Comparison of ENCODE assay signal across 8 cellular contexts in genomic region chr3:194204036-194204792, GRCh38.
DNase-seq lines count a peak whose midpoint lies in the region; ATAC-seq and TF ChIP-seq lines count a peak whose summit lies in the region.

No MANE protein-coding gene starts in this region.

- 0 out of 4 replicates have a peak, but pooled peaks have one; percentile 11 to 13 for TF ChIP-seq CTCF in GM23338 (conservative IDR thresholded peaks at IDR 0.05; ENCODE audit: low read depth in 2 of 2)

- H2AFZ ChIP-seq in GM23338, result peak overlapping the region; percentile 97

- H3K4me3 ChIP-seq in GM23338, result peak overlapping the region; percentile 65
- H3K4me3 ChIP-seq in iPS-11a (ENCODE audit: low read depth, low read length), result peak overlapping the region; percentile 18
- H3K4me3 ChIP-seq in MG63, result no peak overlapping the region

- no peaks in the 10 kb centered on the region for H3F3A ChIP-seq in GM23338 (replicated peaks; ENCODE audit: low read depth)

- H3K27me3 ChIP-seq in GM23338 (ENCODE audit: insufficient read depth), result peaks cover 32% of the 10 kb centered on the region
- no peaks in the 10 kb centered on the region for H3K27me3 ChIP-seq in MG63

- no peaks in the 10 kb centered on the region for H3K36me3 Mint-ChIP-seq in GM23338 (ENCODE audit: low read depth)

- no peaks in the 10 kb centered on the region for H3K9me3 ChIP-seq in MG63

- H3K4me1 Mint-ChIP-seq in GM23338, result peaks cover 32% of the 10 kb centered on the region

- ATAC-seq in GM23338, result peak; percentile 81

- H3K27me3 Mint-ChIP-seq in GM23338 (ENCODE audit: insufficient read depth, low read depth, poor library complexity), result peaks cover 20% of the 10 kb centered on the region

- H3K36me3 ChIP-seq in GM23338 (ENCODE audit: insufficient read depth) (no peaks in the 10 kb centered on the region), MG63 (no peaks in the 10 kb centered on the region)

- no peaks in the 10 kb centered on the region for H4K20me1 ChIP-seq in GM23338 (replicated peaks; ENCODE audit: insufficient read depth)

- no peak overlapping the region for H3K27ac Mint-ChIP-seq in GM23338

- no peaks in the 10 kb centered on the region for H3K9me2 ChIP-seq in GM23338 (ENCODE audit: insufficient read depth)

- no peak overlapping the region for H3K27ac ChIP-seq in GM23338 (ENCODE audit: low read depth)

- no peaks in the 10 kb centered on the region for H3K79me2 ChIP-seq in GM23338 (replicated peaks; ENCODE audit: insufficient read depth)

- peak overlapping the region; percentile 70 for H3K4me3 Mint-ChIP-seq in GM23338

- no peaks in the 10 kb centered on the region; the same call in 2 of the 3 replicates for H3K9me3 Mint-ChIP-seq in GM23338

- DNase-seq in COLO668 (lab: John Stamatoyannopoulos, UW; ENCODE audit: unreplicated experiment) (peak; percentile 72), GM23338 (ENCODE audit: low spot score) (peak; percentile 57), MG63 (no peak), NCI-H226 (no peak)
- DNase-seq in activated CD4-positive, alpha-beta T cell treated with anti-CD3 and anti-CD28 coated beads, Interleukin-2, amount 50 U/mL, for 48 hours, result peak; percentile 9 to 16
- DNase-seq in stimulated activated CD8-positive, alpha-beta memory T cell treated with anti-CD3 and anti-CD28 coated beads, Interleukin-4, amount 100 ng/mL, for 48 hours, result peak; percentile 30
- DNase-seq in activated effector memory CD4-positive, alpha-beta T cell treated with Interleukin-2 at 50 U/mL for 16 hours, result no peak

- peaks cover 24% of the 10 kb centered on the region for H3K4me1 ChIP-seq in GM23338 (ENCODE audit: insufficient read depth)

- H3K4me2 ChIP-seq in GM23338, result peak overlapping the region; percentile 90

TF ChIP-seq in GM23338, 12 proteins besides CTCF, POLR2A, EP300 and RAD21:
- no peak for TF ChIP-seq ZNF331 (CRISPR knock-in tag; IDR thresholded peaks at IDR 0.05; ENCODE audit: low read depth)
- no peak for TF ChIP-seq STAT1 (IDR thresholded peaks at IDR 0.05; ENCODE audit: unreplicated experiment)
- TF ChIP-seq JUNB (IDR thresholded peaks at IDR 0.05; ENCODE audit: unreplicated experiment), result no peak
- TF ChIP-seq CREB1 (CRISPR knock-in tag; IDR thresholded peaks at IDR 0.05; ENCODE audit: low read depth), result no peak
- TF ChIP-seq POLR2AphosphoS5 (IDR thresholded peaks at IDR 0.05; ENCODE audit: low read depth), result no peak
- no peak for TF ChIP-seq NANOG (IDR thresholded peaks at IDR 0.05; ENCODE audit: borderline replicate concordance)
- no peak for TF ChIP-seq ZNF114 (CRISPR knock-in tag; IDR thresholded peaks at IDR 0.05)
- no peak for TF ChIP-seq ETS1 (IDR thresholded peaks at IDR 0.05)
- TF ChIP-seq REST (IDR thresholded peaks at IDR 0.05; ENCODE audit: unreplicated experiment), result no peak
- no peak for TF ChIP-seq EZH2phosphoT487 (IDR thresholded peaks at IDR 0.05; ENCODE audit: unreplicated experiment)
- no peak for TF ChIP-seq EZH2 (IDR thresholded peaks at IDR 0.05; ENCODE audit: low read depth, unreplicated experiment)
- no peak for TF ChIP-seq ZNF462 (CRISPR knock-in tag; IDR thresholded peaks at IDR 0.05)

Comparison
In these comparisons a context has a peak if more than half of its experiments do, and no peak if none do; other contexts are left out.
1. DNase-seq: peak in COLO668 (single experiment), GM23338 (single experiment), activated CD4-positive, alpha-beta T cell treated with anti-CD3 and anti-CD28 coated beads, Interleukin-2, amount 50 U/mL, for 48 hours (2 of 2) and stimulated activated CD8-positive, alpha-beta memory T cell treated with anti-CD3 and anti-CD28 coated beads, Interleukin-4, amount 100 ng/mL, for 48 hours (single experiment); none in activated effector memory CD4-positive, alpha-beta T cell treated with Interleukin-2 at 50 U/mL for 16 hours (single experiment), MG63 (single experiment) and NCI-H226 (single experiment).